In the genomic region with DNA sequence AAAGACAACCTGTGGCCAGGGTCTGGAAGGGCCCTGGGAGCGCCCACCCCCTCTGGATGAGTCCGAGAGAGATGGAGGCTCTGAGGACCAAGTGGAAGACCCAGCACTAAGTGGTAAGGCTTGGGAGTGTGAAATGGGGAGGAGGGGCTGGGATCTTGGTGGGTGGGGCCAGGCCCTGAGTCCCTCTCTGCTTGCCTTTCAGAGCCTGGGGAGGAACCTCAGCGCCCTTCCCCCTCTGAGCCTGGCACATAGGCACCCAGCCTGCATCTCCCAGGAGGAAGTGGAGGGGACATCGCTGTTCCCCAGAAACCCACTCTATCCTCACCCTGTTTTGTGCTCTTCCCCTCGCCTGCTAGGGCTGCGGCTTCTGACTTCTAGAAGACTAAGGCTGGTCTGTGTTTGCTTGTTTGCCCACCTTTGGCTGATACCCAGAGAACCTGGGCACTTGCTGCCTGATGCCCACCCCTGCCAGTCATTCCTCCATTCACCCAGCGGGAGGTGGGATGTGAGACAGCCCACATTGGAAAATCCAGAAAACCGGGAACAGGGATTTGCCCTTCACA, we compare ENCODE assay signal across 1 cellular context.
TF ChIP-seq lines count a peak whose summit lies in the region.

No MANE protein-coding gene starts in this region.

TF ChIP-seq in H1, 55 proteins besides CTCF, POLR2A, EP300 and RAD21:
- TF ChIP-seq BRCA1 (IDR thresholded peaks at IDR 0.05; ENCODE audit: low read depth, low read length) (no peak), EGR1 (IDR thresholded peaks at IDR 0.05; ENCODE audit: borderline replicate concordance, low read depth, low read length) (no peak), CEBPB (IDR thresholded peaks at IDR 0.05; ENCODE audit: low read depth, low read length) (no peak), MAFK (IDR thresholded peaks at IDR 0.05; ENCODE audit: low read depth, low read length) (no peak), NRF1 (IDR thresholded peaks at IDR 0.05; ENCODE audit: low read depth, low read length) (no peak)
